Comparison of ENCODE assay signal across 8 cellular contexts in genomic region chr2:238848941-238849853, GRCh38. TPM values are rescaled to one million over a fixed set of nuclear protein-coding genes. Genes with fewer than 3 reads are reported as not detected.
DNase-seq lines count a peak whose midpoint lies in the region; ATAC-seq, FAIRE-seq and TF ChIP-seq lines count a peak whose summit lies in the region.

No MANE protein-coding gene starts in this region.

- DNase-seq in M059J (ENCODE audit: low read depth) (peak; percentile 21), mesenchymal stem cell (peak; percentile 57), thoracic aorta (ENCODE audit: low spot score) (no peak), activated gamma-delta T cell treated with Interleukin-2 at 50 U/mL for 16 hours (no peak), Karpas-422 (no peak), NCI-H748 treated with DMSO at 0.1 percent for 48 hours (lab: John Stamatoyannopoulos, UW) (no peak), GM12891 (ENCODE audit: insufficient read length, low spot score) (no peak)

- TF ChIP-seq POLR2A in GM12891 (IDR thresholded peaks at IDR 0.05; ENCODE audit: low read depth, low read length): no peak

- peak overlapping the region; percentile 22 for H3K4me2 ChIP-seq in mesenchymal stem cell (ENCODE audit: low read length, poor library complexity, severe bottlenecking)
- no peak overlapping the region for H3K4me2 ChIP-seq in Karpas-422 (ENCODE audit: low read depth, low read length, poor library complexity, severe bottlenecking)

- H3K27ac ChIP-seq in ectodermal cell (ENCODE audit: insufficient read depth, low read depth, low read length, poor library complexity, severe bottlenecking) (no peak overlapping the region), mesenchymal stem cell (ENCODE audit: low read length, poor library complexity, severe bottlenecking) (no peak overlapping the region), thoracic aorta (peak overlapping the region; percentile 84 to 89), Karpas-422 (ENCODE audit: low read length) (no peak overlapping the region)

- H3K18ac ChIP-seq in mesenchymal stem cell (ENCODE audit: low read depth in 1 of 2, low read length in 2 of 2): peak overlapping the region; percentile 79 to 99

- 4 to 5% methylated on average over 73 of the region's 73 CpGs for WGBS in ectodermal cell, 2 experiments
- 6% methylated on average over 71 of the region's 73 CpGs for WGBS in mesenchymal stem cell

- H3K4me1 ChIP-seq in ectodermal cell (ENCODE audit: control insufficient read depth, insufficient read depth, low read length) (no peaks in the 10 kb centered on the region), mesenchymal stem cell (ENCODE audit: control insufficient read depth, insufficient read depth, low read depth, low read length) (peaks cover 28% of the 10 kb centered on the region), thoracic aorta (ENCODE audit: control insufficient read depth in 1 of 2, low read depth in 2 of 2) (peaks cover 12 to 23% of the 10 kb centered on the region in 2 donors), Karpas-422 (ENCODE audit: low read length) (no peaks in the 10 kb centered on the region)

- FAIRE-seq in GM12891 (lab: Jason Lieb, UNC): no peak

- H3K79me1 ChIP-seq in mesenchymal stem cell (replicated peaks; ENCODE audit: low read length, poor library complexity, severe bottlenecking): no peaks in the 10 kb centered on the region

- H3K9ac ChIP-seq in mesenchymal stem cell (ENCODE audit: low read length): peak overlapping the region; percentile 99
- no peak overlapping the region for H3K9ac ChIP-seq in Karpas-422 (ENCODE audit: low read length)

- H4K20me1 ChIP-seq in Karpas-422 (ENCODE audit: insufficient read depth, low read depth, low read length): no peaks in the 10 kb centered on the region

- H3K9me2 ChIP-seq in Karpas-422 (replicated peaks; ENCODE audit: insufficient read depth, low read length): no peaks in the 10 kb centered on the region

- no peak overlapping the region for H2AK5ac ChIP-seq in mesenchymal stem cell (ENCODE audit: low read length, severe bottlenecking)

- H2BK12ac ChIP-seq in mesenchymal stem cell (ENCODE audit: low read length in 2 of 2): peak overlapping the region in 1 of 2 experiments; percentile 72

- no peaks in the 10 kb centered on the region for H3K9me3 ChIP-seq in ectodermal cell (ENCODE audit: control insufficient read depth, low read length)
- no peaks in the 10 kb centered on the region for H3K9me3 ChIP-seq in mesenchymal stem cell (ENCODE audit: control insufficient read depth, low read length)
- H3K9me3 ChIP-seq in thoracic aorta: no peaks in the 10 kb centered on the region
- no peaks in the 10 kb centered on the region for H3K9me3 ChIP-seq in Karpas-422 (ENCODE audit: low read length)

- peak overlapping the region; percentile 50 for H4K8ac ChIP-seq in mesenchymal stem cell (ENCODE audit: low read length)

- no peak overlapping the region for H2BK5ac ChIP-seq in mesenchymal stem cell (ENCODE audit: low read depth, low read length, poor library complexity, severe bottlenecking)

- H3K27me3 ChIP-seq in ectodermal cell (ENCODE audit: control insufficient read depth, insufficient read depth, low read length, poor library complexity, severe bottlenecking) (peaks cover 88% of the 10 kb centered on the region), mesenchymal stem cell (ENCODE audit: control insufficient read depth in 1 of 2, insufficient read depth in 1 of 2, low read length in 2 of 2) (peaks cover 0 to 60% of the 10 kb centered on the region in 2 experiments), thoracic aorta (replicated peaks; ENCODE audit: insufficient read depth) (no peaks in the 10 kb centered on the region), Karpas-422 (ENCODE audit: low read length) (no peaks in the 10 kb centered on the region)

- H2AFZ ChIP-seq in mesenchymal stem cell (ENCODE audit: low read depth, low read length): peak overlapping the region; percentile 23
- no peak overlapping the region for H2AFZ ChIP-seq in Karpas-422 (ENCODE audit: low read length)

- no peaks in the 10 kb centered on the region for H3K79me2 ChIP-seq in Karpas-422 (ENCODE audit: low read length)

- H3K23ac ChIP-seq in mesenchymal stem cell (ENCODE audit: low read length in 2 of 2): peak overlapping the region; percentile 99

- peak overlapping the region; percentile 57 to 87 for H3K14ac ChIP-seq in mesenchymal stem cell (ENCODE audit: low read length in 2 of 2)

- H4K91ac ChIP-seq in mesenchymal stem cell (ENCODE audit: low read length): peak overlapping the region; percentile 50

- no peak for TF ChIP-seq CTCF in thoracic aorta (IDR thresholded peaks at IDR 0.05)

- H2BK120ac ChIP-seq in mesenchymal stem cell (ENCODE audit: low read depth, low read length): peak overlapping the region; percentile 49

- H2BK15ac ChIP-seq in mesenchymal stem cell (ENCODE audit: low read depth, poor library complexity, severe bottlenecking): peak overlapping the region; percentile 69

- peak overlapping the region; percentile 75 to 79 for H3K4ac ChIP-seq in mesenchymal stem cell (ENCODE audit: low read depth in 1 of 2, low read length in 2 of 2)

- H3K36me3 ChIP-seq in ectodermal cell (ENCODE audit: control insufficient read depth, insufficient read depth, low read length): no peaks in the 10 kb centered on the region
- H3K36me3 ChIP-seq in mesenchymal stem cell (ENCODE audit: control insufficient read depth in 1 of 2, insufficient read depth in 2 of 2, low read depth in 1 of 2, low read length in 2 of 2): peaks cover 0 to 36% of the 10 kb centered on the region in 2 experiments
- H3K36me3 ChIP-seq in thoracic aorta: no peaks in the 10 kb centered on the region
- H3K36me3 ChIP-seq in Karpas-422 (ENCODE audit: insufficient read depth, low read length): no peaks in the 10 kb centered on the region

- peak overlapping the region; percentile 42 for H3K4me3 ChIP-seq in ectodermal cell (ENCODE audit: insufficient read depth, low read depth, low read length)
- peak overlapping the region; percentile 55 to 98 for H3K4me3 ChIP-seq in mesenchymal stem cell (ENCODE audit: insufficient read depth in 1 of 2, low read depth in 1 of 2, low read length in 2 of 2)
- H3K4me3 ChIP-seq in thoracic aorta: peak overlapping the region; percentile 89
- no peak overlapping the region for H3K4me3 ChIP-seq in Karpas-422 (ENCODE audit: low read length)

- no peak for ATAC-seq in thoracic aorta (ENCODE audit: insufficient number of reproducible peaks, low FRiP score, low read depth)

TF ChIP-seq in GM12891, 5 proteins besides CTCF, POLR2A, EP300 and RAD21:
- TF ChIP-seq TAF1 (IDR thresholded peaks at IDR 0.05; ENCODE audit: low read depth, low read length): no peak
- TF ChIP-seq POU2F2 (IDR thresholded peaks at IDR 0.05; ENCODE audit: low read depth, low read length): no peak
- TF ChIP-seq SPI1 (IDR thresholded peaks at IDR 0.05; ENCODE audit: low read depth, low read length): no peak
- TF ChIP-seq PAX5 (IDR thresholded peaks at IDR 0.05; ENCODE audit: insufficient read depth, low read length, severe bottlenecking): no peak
- no peak for TF ChIP-seq POLR2AphosphoS5 (IDR thresholded peaks at IDR 0.05; ENCODE audit: low read depth, low read length)
TF ChIP-seq in GM12891: peak in this region for 0.

RNA-seq across cellular contexts. Expression of gene TWIST2, which starts 1.3 kb away (rescaled TPM):
- 21.0 and 24.7 TPM in 2 replicates for total RNA-seq in M059J (2014; rRNA removed; shearing (Covaris generic))
- 2.1 TPM for polyA plus RNA-seq in ectodermal cell (2013, experiment 1 of 4)
- polyA plus RNA-seq in ectodermal cell (2013, experiment 2 of 4): 1.4 TPM
- polyA plus RNA-seq in ectodermal cell (2013, experiment 3 of 4): 2.1 TPM
- 2.4 TPM for polyA plus RNA-seq in ectodermal cell (2013, experiment 4 of 4)
- 11.1 TPM for polyA plus RNA-seq in mesenchymal stem cell (2013, experiment 1 of 2)
- 11.7 TPM for polyA plus RNA-seq in mesenchymal stem cell (2013, experiment 2 of 2)
- total RNA-seq in thoracic aorta: 10 to 100 TPM; 41.4 to 62.1 TPM
- 0.67 TPM in 1 of 2 replicates, not detected in the other for total RNA-seq in Karpas-422 (2014; rRNA removed; shearing (Covaris generic); ENCODE audit: low replicate concordance)
- polyA plus RNA-seq in GM12891 (2012; ENCODE audit: low read depth, missing spikeins): not detected

Comparison
In these comparisons a context has a peak if more than half of its experiments do, and no peak if none do; other contexts are left out.
1. DNase-seq: peak in M059J (single experiment) and mesenchymal stem cell (single experiment); none in thoracic aorta (single experiment), activated gamma-delta T cell treated with Interleukin-2 at 50 U/mL for 16 hours (single experiment), Karpas-422 (single experiment), NCI-H748 treated with DMSO at 0.1 percent for 48 hours (single experiment) and GM12891 (single experiment).
2. H3K27ac ChIP-seq: peak in thoracic aorta (2 of 2); none in ectodermal cell (single experiment), mesenchymal stem cell (single experiment) and Karpas-422 (single experiment).
3. RNA of gene TWIST2, which starts 1.3 kb away (total RNA-seq): 41.4 to 62.1 TPM in thoracic aorta and 21.0 to 24.7 TPM in M059J; 0.67 TPM in Karpas-422; every median in the first group is over 10 times any median in the second.